In the genomic region with DNA sequence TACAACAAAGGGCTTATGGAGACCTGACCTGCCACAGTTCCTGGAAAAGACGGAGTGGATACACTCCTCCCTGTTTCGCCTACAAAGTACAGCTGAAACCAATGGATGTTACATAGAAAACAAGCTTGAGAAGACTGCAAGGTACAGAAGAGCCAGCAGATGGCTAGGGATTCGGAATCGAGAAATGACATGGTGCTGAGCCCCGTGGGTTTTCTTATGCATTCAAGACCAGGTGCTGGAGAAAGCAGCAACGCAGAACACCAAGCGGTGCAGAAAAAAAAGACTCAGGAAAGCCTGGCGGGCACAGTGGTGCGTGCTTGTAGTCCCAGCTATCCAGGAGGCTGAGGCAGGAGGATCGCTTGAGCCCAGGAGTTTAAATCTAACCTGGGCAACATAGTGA, we compare ENCODE assay signal across 1 cellular context.
TF ChIP-seq lines count a peak whose summit lies in the region.

No MANE protein-coding gene starts in this region.

TF ChIP-seq in K562, 482 proteins besides CTCF, POLR2A, EP300 and RAD21:
- TF ChIP-seq ZNF384 (IDR thresholded peaks at IDR 0.05; ENCODE audit: low read depth, low read length) (no peak), ZNF354B (CRISPR knock-in tag; IDR thresholded peaks at IDR 0.05) (no peak), ZNF175 (CRISPR knock-in tag; IDR thresholded peaks at IDR 0.05; ENCODE audit: low read depth) (no peak), ZNF121 (CRISPR knock-in tag; conservative IDR thresholded peaks at IDR 0.05) (peak; percentile 46), PHF8 (IDR thresholded peaks at IDR 0.05; ENCODE audit: borderline replicate concordance, low read length) (no peak), NR2F6 (CRISPR knock-in tag; IDR thresholded peaks at IDR 0.05) (no peak)
- TF ChIP-seq, protein P1, sequence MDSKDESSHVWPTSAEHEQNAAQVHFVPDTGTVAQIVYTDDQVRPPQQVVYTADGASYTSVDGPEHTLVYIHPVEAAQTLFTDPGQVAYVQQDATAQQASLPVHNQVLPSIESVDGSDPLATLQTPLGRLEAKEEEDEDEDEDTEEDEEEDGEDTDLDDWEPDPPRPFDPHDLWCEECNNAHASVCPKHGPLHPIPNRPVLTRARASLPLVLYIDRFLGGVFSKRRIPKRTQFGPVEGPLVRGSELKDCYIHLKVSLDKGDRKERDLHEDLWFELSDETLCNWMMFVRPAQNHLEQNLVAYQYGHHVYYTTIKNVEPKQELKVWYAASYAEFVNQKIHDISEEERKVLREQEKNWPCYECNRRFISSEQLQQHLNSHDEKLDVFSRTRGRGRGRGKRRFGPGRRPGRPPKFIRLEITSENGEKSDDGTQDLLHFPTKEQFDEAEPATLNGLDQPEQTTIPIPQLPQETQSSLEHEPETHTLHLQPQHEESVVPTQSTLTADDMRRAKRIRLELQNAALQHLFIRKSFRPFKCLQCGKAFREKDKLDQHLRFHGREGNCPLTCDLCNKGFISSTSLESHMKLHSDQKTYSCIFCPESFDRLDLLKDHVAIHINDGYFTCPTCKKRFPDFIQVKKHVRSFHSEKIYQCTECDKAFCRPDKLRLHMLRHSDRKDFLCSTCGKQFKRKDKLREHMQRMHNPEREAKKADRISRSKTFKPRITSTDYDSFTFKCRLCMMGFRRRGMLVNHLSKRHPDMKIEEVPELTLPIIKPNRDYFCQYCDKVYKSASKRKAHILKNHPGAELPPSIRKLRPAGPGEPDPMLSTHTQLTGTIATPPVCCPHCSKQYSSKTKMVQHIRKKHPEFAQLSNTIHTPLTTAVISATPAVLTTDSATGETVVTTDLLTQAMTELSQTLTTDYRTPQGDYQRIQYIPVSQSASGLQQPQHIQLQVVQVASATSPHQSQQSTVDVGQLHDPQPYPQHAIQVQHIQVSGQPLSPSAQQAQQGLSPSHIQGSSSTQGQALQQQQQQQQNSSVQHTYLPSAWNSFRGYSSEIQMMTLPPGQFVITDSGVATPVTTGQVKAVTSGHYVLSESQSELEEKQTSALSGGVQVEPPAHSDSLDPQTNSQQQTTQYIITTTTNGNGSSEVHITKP (IDR thresholded peaks at IDR 0.05; ENCODE audit: partially characterized antibody): peak; percentile 26
- TF ChIP-seq, protein P2, sequence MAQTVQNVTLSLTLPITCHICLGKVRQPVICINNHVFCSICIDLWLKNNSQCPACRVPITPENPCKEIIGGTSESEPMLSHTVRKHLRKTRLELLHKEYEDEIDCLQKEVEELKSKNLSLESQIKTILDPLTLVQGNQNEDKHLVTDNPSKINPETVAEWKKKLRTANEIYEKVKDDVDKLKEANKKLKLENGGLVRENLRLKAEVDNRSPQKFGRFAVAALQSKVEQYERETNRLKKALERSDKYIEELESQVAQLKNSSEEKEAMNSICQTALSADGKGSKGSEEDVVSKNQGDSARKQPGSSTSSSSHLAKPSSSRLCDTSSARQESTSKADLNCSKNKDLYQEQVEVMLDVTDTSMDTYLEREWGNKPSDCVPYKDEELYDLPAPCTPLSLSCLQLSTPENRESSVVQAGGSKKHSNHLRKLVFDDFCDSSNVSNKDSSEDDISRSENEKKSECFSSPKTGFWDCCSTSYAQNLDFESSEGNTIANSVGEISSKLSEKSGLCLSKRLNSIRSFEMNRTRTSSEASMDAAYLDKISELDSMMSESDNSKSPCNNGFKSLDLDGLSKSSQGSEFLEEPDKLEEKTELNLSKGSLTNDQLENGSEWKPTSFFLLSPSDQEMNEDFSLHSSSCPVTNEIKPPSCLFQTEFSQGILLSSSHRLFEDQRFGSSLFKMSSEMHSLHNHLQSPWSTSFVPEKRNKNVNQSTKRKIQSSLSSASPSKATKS (CRISPR knock-in tag; IDR thresholded peaks at IDR 0.05): no peak
- TF ChIP-seq, protein P3, sequence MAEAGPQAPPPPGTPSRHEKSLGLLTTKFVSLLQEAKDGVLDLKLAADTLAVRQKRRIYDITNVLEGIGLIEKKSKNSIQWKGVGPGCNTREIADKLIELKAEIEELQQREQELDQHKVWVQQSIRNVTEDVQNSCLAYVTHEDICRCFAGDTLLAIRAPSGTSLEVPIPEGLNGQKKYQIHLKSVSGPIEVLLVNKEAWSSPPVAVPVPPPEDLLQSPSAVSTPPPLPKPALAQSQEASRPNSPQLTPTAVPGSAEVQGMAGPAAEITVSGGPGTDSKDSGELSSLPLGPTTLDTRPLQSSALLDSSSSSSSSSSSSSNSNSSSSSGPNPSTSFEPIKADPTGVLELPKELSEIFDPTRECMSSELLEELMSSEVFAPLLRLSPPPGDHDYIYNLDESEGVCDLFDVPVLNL (CRISPR knock-in tag; IDR thresholded peaks at IDR 0.05; ENCODE audit: low read depth): no peak
- TF ChIP-seq, protein P4, sequence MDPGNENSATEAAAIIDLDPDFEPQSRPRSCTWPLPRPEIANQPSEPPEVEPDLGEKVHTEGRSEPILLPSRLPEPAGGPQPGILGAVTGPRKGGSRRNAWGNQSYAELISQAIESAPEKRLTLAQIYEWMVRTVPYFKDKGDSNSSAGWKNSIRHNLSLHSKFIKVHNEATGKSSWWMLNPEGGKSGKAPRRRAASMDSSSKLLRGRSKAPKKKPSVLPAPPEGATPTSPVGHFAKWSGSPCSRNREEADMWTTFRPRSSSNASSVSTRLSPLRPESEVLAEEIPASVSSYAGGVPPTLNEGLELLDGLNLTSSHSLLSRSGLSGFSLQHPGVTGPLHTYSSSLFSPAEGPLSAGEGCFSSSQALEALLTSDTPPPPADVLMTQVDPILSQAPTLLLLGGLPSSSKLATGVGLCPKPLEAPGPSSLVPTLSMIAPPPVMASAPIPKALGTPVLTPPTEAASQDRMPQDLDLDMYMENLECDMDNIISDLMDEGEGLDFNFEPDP (CRISPR knock-in tag; IDR thresholded peaks at IDR 0.05): no peak
- TF ChIP-seq, protein P5, sequence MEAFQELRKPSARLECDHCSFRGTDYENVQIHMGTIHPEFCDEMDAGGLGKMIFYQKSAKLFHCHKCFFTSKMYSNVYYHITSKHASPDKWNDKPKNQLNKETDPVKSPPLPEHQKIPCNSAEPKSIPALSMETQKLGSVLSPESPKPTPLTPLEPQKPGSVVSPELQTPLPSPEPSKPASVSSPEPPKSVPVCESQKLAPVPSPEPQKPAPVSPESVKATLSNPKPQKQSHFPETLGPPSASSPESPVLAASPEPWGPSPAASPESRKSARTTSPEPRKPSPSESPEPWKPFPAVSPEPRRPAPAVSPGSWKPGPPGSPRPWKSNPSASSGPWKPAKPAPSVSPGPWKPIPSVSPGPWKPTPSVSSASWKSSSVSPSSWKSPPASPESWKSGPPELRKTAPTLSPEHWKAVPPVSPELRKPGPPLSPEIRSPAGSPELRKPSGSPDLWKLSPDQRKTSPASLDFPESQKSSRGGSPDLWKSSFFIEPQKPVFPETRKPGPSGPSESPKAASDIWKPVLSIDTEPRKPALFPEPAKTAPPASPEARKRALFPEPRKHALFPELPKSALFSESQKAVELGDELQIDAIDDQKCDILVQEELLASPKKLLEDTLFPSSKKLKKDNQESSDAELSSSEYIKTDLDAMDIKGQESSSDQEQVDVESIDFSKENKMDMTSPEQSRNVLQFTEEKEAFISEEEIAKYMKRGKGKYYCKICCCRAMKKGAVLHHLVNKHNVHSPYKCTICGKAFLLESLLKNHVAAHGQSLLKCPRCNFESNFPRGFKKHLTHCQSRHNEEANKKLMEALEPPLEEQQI (IDR thresholded peaks at IDR 0.05): no peak
- TF ChIP-seq, protein P6, sequence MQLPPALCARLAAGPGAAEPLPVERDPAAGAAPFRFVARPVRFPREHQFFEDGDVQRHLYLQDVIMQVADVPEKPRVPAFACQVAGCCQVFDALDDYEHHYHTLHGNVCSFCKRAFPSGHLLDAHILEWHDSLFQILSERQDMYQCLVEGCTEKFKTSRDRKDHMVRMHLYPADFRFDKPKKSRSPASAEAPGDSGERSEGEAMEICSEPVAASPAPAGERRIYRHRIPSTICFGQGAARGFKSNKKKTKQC (CRISPR knock-in tag; IDR thresholded peaks at IDR 0.05): no peak
- TF ChIP-seq, protein P7, sequence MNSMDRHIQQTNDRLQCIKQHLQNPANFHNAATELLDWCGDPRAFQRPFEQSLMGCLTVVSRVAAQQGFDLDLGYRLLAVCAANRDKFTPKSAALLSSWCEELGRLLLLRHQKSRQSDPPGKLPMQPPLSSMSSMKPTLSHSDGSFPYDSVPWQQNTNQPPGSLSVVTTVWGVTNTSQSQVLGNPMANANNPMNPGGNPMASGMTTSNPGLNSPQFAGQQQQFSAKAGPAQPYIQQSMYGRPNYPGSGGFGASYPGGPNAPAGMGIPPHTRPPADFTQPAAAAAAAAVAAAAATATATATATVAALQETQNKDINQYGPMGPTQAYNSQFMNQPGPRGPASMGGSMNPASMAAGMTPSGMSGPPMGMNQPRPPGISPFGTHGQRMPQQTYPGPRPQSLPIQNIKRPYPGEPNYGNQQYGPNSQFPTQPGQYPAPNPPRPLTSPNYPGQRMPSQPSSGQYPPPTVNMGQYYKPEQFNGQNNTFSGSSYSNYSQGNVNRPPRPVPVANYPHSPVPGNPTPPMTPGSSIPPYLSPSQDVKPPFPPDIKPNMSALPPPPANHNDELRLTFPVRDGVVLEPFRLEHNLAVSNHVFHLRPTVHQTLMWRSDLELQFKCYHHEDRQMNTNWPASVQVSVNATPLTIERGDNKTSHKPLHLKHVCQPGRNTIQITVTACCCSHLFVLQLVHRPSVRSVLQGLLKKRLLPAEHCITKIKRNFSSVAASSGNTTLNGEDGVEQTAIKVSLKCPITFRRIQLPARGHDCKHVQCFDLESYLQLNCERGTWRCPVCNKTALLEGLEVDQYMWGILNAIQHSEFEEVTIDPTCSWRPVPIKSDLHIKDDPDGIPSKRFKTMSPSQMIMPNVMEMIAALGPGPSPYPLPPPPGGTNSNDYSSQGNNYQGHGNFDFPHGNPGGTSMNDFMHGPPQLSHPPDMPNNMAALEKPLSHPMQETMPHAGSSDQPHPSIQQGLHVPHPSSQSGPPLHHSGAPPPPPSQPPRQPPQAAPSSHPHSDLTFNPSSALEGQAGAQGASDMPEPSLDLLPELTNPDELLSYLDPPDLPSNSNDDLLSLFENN (IDR thresholded peaks at IDR 0.05; ENCODE audit: low read depth in 2 of 2, low read length in 2 of 2): no peak
TF ChIP-seq in K562: peak in this region for 2.
